8 cellular contexts compared by ENCODE assay signal in genomic region chr16:21070564-21070963, GRCh38.
"Had no signal": no experiment of that assay in that cellular context is flagged by ENCODE, and none has a peak within 500 bp of the region (broad histone marks: within the 10 kb centered on the region; RNA-seq: fewer than 3 reads in every experiment).

No MANE protein-coding gene starts in this region.

- DNase-seq: GDM1, GF-D8 had no signal

- FAIRE-seq: G401.6, GM12878, GM12891, GM12892, GM18507, GM19239 had no signal

- H3K4me3 ChIP-seq: GM12878 had no signal

- ATAC-seq: GM12878 had no signal
